ENCODE assay signal across 1 cellular context in the genomic region with DNA sequence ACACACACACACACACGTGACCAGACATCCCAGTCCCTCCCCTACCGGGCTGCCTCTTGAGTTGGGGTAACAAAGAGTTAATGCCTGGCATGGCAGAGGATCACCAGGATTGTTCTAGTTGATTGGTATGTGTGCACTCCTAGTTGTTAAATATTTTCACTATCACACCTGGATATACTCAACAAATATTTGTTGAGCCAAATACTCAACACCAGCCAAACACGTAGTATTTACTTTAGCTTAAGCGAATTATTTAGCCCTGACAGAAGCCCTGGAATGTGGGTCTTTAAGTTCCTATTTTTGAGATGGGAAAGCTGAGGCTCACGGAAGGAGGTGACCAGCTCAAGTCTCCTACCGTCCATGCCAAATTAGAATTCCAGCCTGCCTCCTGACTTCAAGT.
A peak's percentile ranks its signal among the peaks of the same experiment; 100 is the strongest.
TF ChIP-seq lines count a peak whose summit lies in the region.

No MANE protein-coding gene starts in this region.

TF ChIP-seq in HepG2, 621 proteins besides CTCF, POLR2A, EP300 and RAD21 (continues in another document):
- TF ChIP-seq FOXP1 (IDR thresholded peaks at IDR 0.05): no peak
- peak; percentile 42; the same call in 1 of the 2 replicates for TF ChIP-seq FOXP1 (CRISPR knock-in tag; IDR thresholded peaks at IDR 0.05)
- no peak for TF ChIP-seq SP140L (CRISPR knock-in tag; IDR thresholded peaks at IDR 0.05; ENCODE audit: borderline replicate concordance)
- no peak for TF ChIP-seq E2F1 (CRISPR knock-in tag; IDR thresholded peaks at IDR 0.05)
- no peak for TF ChIP-seq LCORL (IDR thresholded peaks at IDR 0.05)
- TF ChIP-seq LCORL (CRISPR knock-in tag; IDR thresholded peaks at IDR 0.05): peak; percentile 32; the same call in 1 of the 2 replicates
- TF ChIP-seq, protein P1, sequence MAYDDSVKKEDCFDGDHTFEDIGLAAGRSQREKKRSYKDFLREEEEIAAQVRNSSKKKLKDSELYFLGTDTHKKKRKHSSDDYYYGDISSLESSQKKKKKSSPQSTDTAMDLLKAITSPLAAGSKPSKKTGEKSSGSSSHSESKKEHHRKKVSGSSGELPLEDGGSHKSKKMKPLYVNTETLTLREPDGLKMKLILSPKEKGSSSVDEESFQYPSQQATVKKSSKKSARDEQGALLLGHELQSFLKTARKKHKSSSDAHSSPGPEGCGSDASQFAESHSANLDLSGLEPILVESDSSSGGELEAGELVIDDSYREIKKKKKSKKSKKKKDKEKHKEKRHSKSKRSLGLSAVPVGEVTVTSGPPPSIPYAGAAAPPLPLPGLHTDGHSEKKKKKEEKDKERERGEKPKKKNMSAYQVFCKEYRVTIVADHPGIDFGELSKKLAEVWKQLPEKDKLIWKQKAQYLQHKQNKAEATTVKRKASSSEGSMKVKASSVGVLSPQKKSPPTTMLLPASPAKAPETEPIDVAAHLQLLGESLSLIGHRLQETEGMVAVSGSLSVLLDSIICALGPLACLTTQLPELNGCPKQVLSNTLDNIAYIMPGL (CRISPR knock-in tag; IDR thresholded peaks at IDR 0.05; ENCODE audit: borderline replicate concordance in 1 of 2, low read depth in 1 of 2): no peak
- no peak for TF ChIP-seq ZBTB8A (CRISPR knock-in tag; IDR thresholded peaks at IDR 0.05; ENCODE audit: borderline replicate concordance, low read depth)
- peak; percentile 93 for TF ChIP-seq ZNF652 (CRISPR knock-in tag; IDR thresholded peaks at IDR 0.05; ENCODE audit: borderline replicate concordance, low read depth)
- TF ChIP-seq TCF7 (IDR thresholded peaks at IDR 0.05; ENCODE audit: low read depth): 0 out of 2 replicates have a peak, but pooled peaks have one; percentile 14
- no peak for TF ChIP-seq ZNF225 (CRISPR knock-in tag; IDR thresholded peaks at IDR 0.05)
- TF ChIP-seq ATF7-NPFF (CRISPR knock-in tag; IDR thresholded peaks at IDR 0.05; ENCODE audit: low read depth): no peak
- TF ChIP-seq ISL2 (CRISPR knock-in tag; IDR thresholded peaks at IDR 0.05): no peak
- no peak for TF ChIP-seq SOX13 (IDR thresholded peaks at IDR 0.05)
- peak in 1 of 2 experiments; percentile 33; a peak in 1 of 4 replicates for TF ChIP-seq SOX13 (CRISPR knock-in tag; conservative IDR thresholded peaks at IDR 0.05 in 1 of 2, IDR thresholded peaks at IDR 0.05 in 1 of 2)
- TF ChIP-seq, protein P2, sequence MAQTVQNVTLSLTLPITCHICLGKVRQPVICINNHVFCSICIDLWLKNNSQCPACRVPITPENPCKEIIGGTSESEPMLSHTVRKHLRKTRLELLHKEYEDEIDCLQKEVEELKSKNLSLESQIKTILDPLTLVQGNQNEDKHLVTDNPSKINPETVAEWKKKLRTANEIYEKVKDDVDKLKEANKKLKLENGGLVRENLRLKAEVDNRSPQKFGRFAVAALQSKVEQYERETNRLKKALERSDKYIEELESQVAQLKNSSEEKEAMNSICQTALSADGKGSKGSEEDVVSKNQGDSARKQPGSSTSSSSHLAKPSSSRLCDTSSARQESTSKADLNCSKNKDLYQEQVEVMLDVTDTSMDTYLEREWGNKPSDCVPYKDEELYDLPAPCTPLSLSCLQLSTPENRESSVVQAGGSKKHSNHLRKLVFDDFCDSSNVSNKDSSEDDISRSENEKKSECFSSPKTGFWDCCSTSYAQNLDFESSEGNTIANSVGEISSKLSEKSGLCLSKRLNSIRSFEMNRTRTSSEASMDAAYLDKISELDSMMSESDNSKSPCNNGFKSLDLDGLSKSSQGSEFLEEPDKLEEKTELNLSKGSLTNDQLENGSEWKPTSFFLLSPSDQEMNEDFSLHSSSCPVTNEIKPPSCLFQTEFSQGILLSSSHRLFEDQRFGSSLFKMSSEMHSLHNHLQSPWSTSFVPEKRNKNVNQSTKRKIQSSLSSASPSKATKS (CRISPR knock-in tag; IDR thresholded peaks at IDR 0.05): no peak
- no peak for TF ChIP-seq EEA1 (CRISPR knock-in tag; IDR thresholded peaks at IDR 0.05; ENCODE audit: borderline replicate concordance)
- peak; percentile 98 for TF ChIP-seq TBX3 (IDR thresholded peaks at IDR 0.05; ENCODE audit: borderline replicate concordance)
- TF ChIP-seq, protein P3, sequence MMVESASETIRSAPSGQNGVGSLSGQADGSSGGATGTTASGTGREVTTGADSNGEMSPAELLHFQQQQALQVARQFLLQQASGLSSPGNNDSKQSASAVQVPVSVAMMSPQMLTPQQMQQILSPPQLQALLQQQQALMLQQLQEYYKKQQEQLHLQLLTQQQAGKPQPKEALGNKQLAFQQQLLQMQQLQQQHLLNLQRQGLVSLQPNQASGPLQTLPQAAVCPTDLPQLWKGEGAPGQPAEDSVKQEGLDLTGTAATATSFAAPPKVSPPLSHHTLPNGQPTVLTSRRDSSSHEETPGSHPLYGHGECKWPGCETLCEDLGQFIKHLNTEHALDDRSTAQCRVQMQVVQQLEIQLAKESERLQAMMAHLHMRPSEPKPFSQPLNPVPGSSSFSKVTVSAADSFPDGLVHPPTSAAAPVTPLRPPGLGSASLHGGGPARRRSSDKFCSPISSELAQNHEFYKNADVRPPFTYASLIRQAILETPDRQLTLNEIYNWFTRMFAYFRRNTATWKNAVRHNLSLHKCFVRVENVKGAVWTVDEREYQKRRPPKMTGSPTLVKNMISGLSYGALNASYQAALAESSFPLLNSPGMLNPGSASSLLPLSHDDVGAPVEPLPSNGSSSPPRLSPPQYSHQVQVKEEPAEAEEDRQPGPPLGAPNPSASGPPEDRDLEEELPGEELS (CRISPR knock-in tag; IDR thresholded peaks at IDR 0.05): peak; percentile 24; the same call in 1 of the 2 replicates
- no peak for TF ChIP-seq PAX8 (CRISPR knock-in tag; IDR thresholded peaks at IDR 0.05; ENCODE audit: borderline replicate concordance)
- peak; percentile 42; the same call in 1 of the 2 replicates for TF ChIP-seq SOX5 (CRISPR knock-in tag; IDR thresholded peaks at IDR 0.05; ENCODE audit: borderline replicate concordance)
- no peak for TF ChIP-seq CCDC6 (CRISPR knock-in tag; IDR thresholded peaks at IDR 0.05)
- no peak for TF ChIP-seq SNRNP70 (IDR thresholded peaks at IDR 0.05; ENCODE audit: low read depth, low read length)
- TF ChIP-seq FOXA3 (CRISPR knock-in tag; IDR thresholded peaks at IDR 0.05): peak; percentile 81
- TF ChIP-seq PITX1 (CRISPR knock-in tag; IDR thresholded peaks at IDR 0.05): peak; percentile 96
- no peak for TF ChIP-seq KLF9 (CRISPR knock-in tag; IDR thresholded peaks at IDR 0.05; ENCODE audit: low read depth)
- TF ChIP-seq RERE (CRISPR knock-in tag; IDR thresholded peaks at IDR 0.05; ENCODE audit: low read depth): peak; percentile 88; the same call in 1 of the 2 replicates
- TF ChIP-seq ZNF547 (CRISPR knock-in tag; IDR thresholded peaks at IDR 0.05): 0 out of 2 replicates have a peak, but pooled peaks have one; percentile 42
- peak; percentile 97 for TF ChIP-seq ZNF609 (CRISPR knock-in tag; IDR thresholded peaks at IDR 0.05; ENCODE audit: borderline replicate concordance)
- no peak for TF ChIP-seq ZNF766 (CRISPR knock-in tag; IDR thresholded peaks at IDR 0.05; ENCODE audit: borderline replicate concordance)
- TF ChIP-seq NR2F2 (IDR thresholded peaks at IDR 0.05; ENCODE audit: borderline replicate concordance, low read depth): 0 out of 2 replicates have a peak, but pooled peaks have one; percentile 49
- TF ChIP-seq CREB1 (IDR thresholded peaks at IDR 0.05): no peak
- TF ChIP-seq CREB1 (CRISPR knock-in tag; IDR thresholded peaks at IDR 0.05): peak; percentile 34; the same call in 1 of the 2 replicates
- no peak for TF ChIP-seq CEBPG (CRISPR knock-in tag; IDR thresholded peaks at IDR 0.05)
- peak; percentile 46; the same call in 1 of the 2 replicates for TF ChIP-seq ZNF703 (CRISPR knock-in tag; IDR thresholded peaks at IDR 0.05; ENCODE audit: borderline replicate concordance)
- TF ChIP-seq CREM (IDR thresholded peaks at IDR 0.05): peak; percentile 23; the same call in 1 of the 2 replicates
- TF ChIP-seq CREM (CRISPR knock-in tag; IDR thresholded peaks at IDR 0.05): no peak
- peak; percentile 81 for TF ChIP-seq TEAD3 (CRISPR knock-in tag; optimal IDR thresholded peaks at IDR 0.05; ENCODE audit: borderline replicate concordance)
- TF ChIP-seq ZNF503 (CRISPR knock-in tag; IDR thresholded peaks at IDR 0.05): peak; percentile 78; the same call in 1 of the 2 replicates
- no peak for TF ChIP-seq ZNF101 (CRISPR knock-in tag; IDR thresholded peaks at IDR 0.05; ENCODE audit: borderline replicate concordance, low read depth)
- no peak for TF ChIP-seq ZNF644 (CRISPR knock-in tag; IDR thresholded peaks at IDR 0.05; ENCODE audit: low read depth)
